10 cellular contexts compared by ENCODE assay signal in the genomic region with DNA sequence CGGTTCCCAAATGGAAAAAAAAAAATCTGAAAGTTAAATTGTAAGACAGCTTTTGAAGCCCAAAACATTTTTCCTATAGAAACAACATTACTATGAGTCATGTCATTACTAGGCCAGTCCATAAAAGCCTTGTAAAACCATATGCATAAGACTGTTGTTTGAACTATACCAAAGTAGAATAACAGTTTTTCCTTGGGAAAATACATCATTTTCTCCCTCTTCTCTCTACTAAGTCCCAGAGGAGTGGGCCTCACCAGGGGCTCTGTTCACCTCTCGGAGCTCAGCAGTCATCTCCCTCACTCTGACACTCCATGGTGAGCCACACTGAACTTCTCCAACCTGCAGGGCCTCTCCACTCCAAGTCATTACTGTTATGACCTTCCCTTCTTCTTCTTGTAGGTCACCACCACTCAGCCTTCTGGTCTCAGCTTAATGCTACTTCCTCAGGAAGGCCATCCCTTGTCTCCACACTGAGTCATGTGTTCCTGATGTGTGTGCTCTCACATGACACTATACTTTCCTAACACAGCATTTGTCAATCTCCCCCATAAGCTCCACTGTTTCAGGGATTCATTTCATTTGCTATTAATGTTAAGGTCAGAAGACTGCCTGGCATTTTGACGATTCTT. TPM values are rescaled to one million over a fixed set of nuclear protein-coding genes. Genes with fewer than 3 reads are reported as not detected.
A peak's percentile ranks its signal among the peaks of the same experiment; 100 is the strongest.
DNase-seq lines count a peak whose midpoint lies in the region; ATAC-seq and TF ChIP-seq lines count a peak whose summit lies in the region.
"Had no signal": no experiment of that assay in that cellular context is flagged by ENCODE, and none has a peak within 500 bp of the region (broad histone marks: within the 10 kb centered on the region; RNA-seq: fewer than 3 reads in every experiment).

No MANE protein-coding gene starts in this region.

- H3K27ac ChIP-seq in aorta (ENCODE audit: low read depth in 1 of 2, low read length in 2 of 2) (no peak overlapping the region), prostate gland (no peak overlapping the region)
- H3K27ac ChIP-seq: parathyroid adenoma had no signal

- H3K9me3 ChIP-seq in aorta (ENCODE audit: control insufficient read depth, low read length) (no peaks in the 10 kb centered on the region), prostate gland (no peaks in the 10 kb centered on the region)

- no peak for TF ChIP-seq CTCF in prostate gland (IDR thresholded peaks at IDR 0.05)

- H3K36me3 Mint-ChIP-seq in activated naive CD8-positive, alpha-beta T cell = peaks cover 17% of the 10 kb centered on the region

- H3K27ac Mint-ChIP-seq in activated naive CD8-positive, alpha-beta T cell = peak overlapping the region; percentile 80

- intact Hi-C loops in left colon (cut with DNase I, micrococcal nuclease) (no loop called here), aorta (cut with DNase I) (no loop called here), prostate gland (cut with DNase I) (no loop called here)

- peaks cover 33% of the 10 kb centered on the region for H3K4me1 Mint-ChIP-seq in activated naive CD8-positive, alpha-beta T cell (ENCODE audit: low read depth)

- no peaks in the 10 kb centered on the region for H3K27me3 ChIP-seq in aorta (ENCODE audit: control insufficient read depth in 1 of 2, insufficient read depth in 2 of 2, low read length in 1 of 2)
- no peaks in the 10 kb centered on the region for H3K27me3 ChIP-seq in prostate gland (replicated peaks; ENCODE audit: insufficient read depth)

- H3K36me3 ChIP-seq in aorta (ENCODE audit: control insufficient read depth in 1 of 2, insufficient read depth in 2 of 2, low read length in 1 of 2) (no peaks in the 10 kb centered on the region), prostate gland (no peaks in the 10 kb centered on the region)

- H3K27me3 Mint-ChIP-seq in activated naive CD8-positive, alpha-beta T cell = no peaks in the 10 kb centered on the region

- TF ChIP-seq POLR2A in prostate gland (IDR thresholded peaks at IDR 0.05) = no peak

- H3K9me3 Mint-ChIP-seq in activated naive CD8-positive, alpha-beta T cell (ENCODE audit: low read depth) = peaks cover 14% of the 10 kb centered on the region

- ATAC-seq in left colon (peak; percentile 62), aorta (ENCODE audit: low FRiP score) (peak; percentile 74)

- H3K4me1 ChIP-seq in aorta (ENCODE audit: control insufficient read depth in 1 of 2, insufficient read depth in 2 of 2, low read length in 2 of 2) (peaks cover 3 to 5% of the 10 kb centered on the region in 2 donors), prostate gland (replicated peaks) (peaks cover 3% of the 10 kb centered on the region)
- H3K4me1 ChIP-seq: parathyroid adenoma had no signal

- peak; percentile 19 for DNase-seq in stimulated activated CD4-positive, alpha-beta T cell treated with anti-CD3 and anti-CD28 coated beads, Interleukin-15, amount 100 ng/mL, for 24 hours
- no peak for DNase-seq in stimulated activated CD4-positive, alpha-beta T cell treated with anti-CD3 and anti-CD28 coated beads, Interleukin-4, amount 100 ng/mL, for 4 hours
- DNase-seq in left colon = peak in 1 of 2 donors; percentile 36
- peak in 1 of 2 donors; percentile 49 for DNase-seq in aorta
- no peak for DNase-seq in ecto neural progenitor cell (ENCODE audit: low spot score)
- DNase-seq in cortex of kidney (lab: John Stamatoyannopoulos, UW) = no peak
- no peak for DNase-seq in prostate gland (ENCODE audit: low spot score)
- DNase-seq: DMS79 treated with DMSO at 0.1 percent for 48 hours had no signal

- H3K4me3 ChIP-seq in aorta (ENCODE audit: low read length in 2 of 2) = peak overlapping the region in 1 of 2 donors; percentile 48
- H3K4me3 ChIP-seq in prostate gland = no peak overlapping the region

- 47 to 52% methylated on average over 3 of the region's 3 CpGs for WGBS in aorta, 2 donors
- 82% methylated on average over 3 of the region's 3 CpGs for WGBS in prostate gland

- peak overlapping the region; percentile 68 for H3K4me3 Mint-ChIP-seq in activated naive CD8-positive, alpha-beta T cell

RNA-seq across cellular contexts. Expression of gene ZNF438, which starts 32.5 kb away (rescaled TPM):
- total RNA-seq in left colon = 1 to 10 TPM; 3.8 to 6.5 TPM
- total RNA-seq in aorta = 10 to 100 TPM; 11.6 to 16.5 TPM
- polyA plus RNA-seq in aorta = 10 to 100 TPM; 10.6 to 13.4 TPM
- 10 to 100 TPM in 1 of 2 donors, 1 to 10 TPM in 1; 1.5 to 10.1 TPM for total RNA-seq in prostate gland
